Comparison of ENCODE assay signal across 12 cellular contexts in the genomic region with DNA sequence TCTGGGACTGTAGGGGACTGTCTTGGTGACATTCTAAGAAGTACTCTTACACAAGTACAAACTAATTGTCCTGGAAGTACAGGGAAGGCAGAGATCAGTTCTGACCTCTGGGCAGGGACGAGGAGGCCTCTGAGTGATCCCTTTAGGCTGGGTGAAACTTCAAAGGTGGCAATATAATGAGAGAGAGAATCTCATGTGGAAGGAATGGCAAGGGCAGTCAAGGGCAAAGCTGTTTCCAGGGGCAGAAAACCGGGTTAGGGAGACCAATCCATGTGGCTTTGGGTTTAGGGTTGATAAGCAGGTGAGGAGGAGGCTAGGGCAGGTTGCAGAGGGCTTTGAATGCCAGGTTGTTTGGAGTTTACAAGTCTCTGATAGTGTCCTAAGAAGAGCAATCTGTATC. TPM values are rescaled to one million over a fixed set of nuclear protein-coding genes. Genes with fewer than 3 reads are reported as not detected.
DNase-seq lines count a peak whose midpoint lies in the region; ATAC-seq, FAIRE-seq and TF ChIP-seq lines count a peak whose summit lies in the region.
"Had no signal": no experiment of that assay in that cellular context is flagged by ENCODE, and none has a peak within 500 bp of the region (broad histone marks: within the 10 kb centered on the region; RNA-seq: fewer than 3 reads in every experiment).

No MANE protein-coding gene starts in this region.

- POLR2A ChIA-PET in CD4-positive, alpha-beta T cell (lab: Charles Lee): no interaction called here
- POLR2A ChIA-PET in H1 (lab: Charles Lee; ENCODE audit: partially characterized antibody): interaction anchor here (0.9 to 4.4 kb wide), 12 partner anchors 11 to 77 kb away, joined by 3 to 33 read pairs (median 6); partner anchors contain the start of gene TXN2

- H3K4me2 ChIP-seq in H1 (ENCODE audit: insufficient read depth in 1 of 2, low read depth in 2 of 2, low read length in 2 of 2) (peak overlapping the region; percentile 80 to 82), neural progenitor cell (peak overlapping the region; percentile 69)

- no peak for TF ChIP-seq EP300 in H1 (IDR thresholded peaks at IDR 0.05; ENCODE audit: borderline replicate concordance in 1 of 2, low read depth in 2 of 2, low read length in 2 of 2)

- intact Hi-C loops in CD4-positive, alpha-beta T cell (cut with DNase I, micrococcal nuclease): loop anchor here in 1 of 2 experiments (5.0 kb wide), 1 partner anchor 43 kb away; no protein-coding TSS in a partner anchor

- peak overlapping the region; percentile 39 for H3K4me3 Mint-ChIP-seq in CD4-positive, alpha-beta T cell
- H3K4me3 Mint-ChIP-seq in neural progenitor cell: peak overlapping the region; percentile 85

- H3K27me3 Mint-ChIP-seq in CD4-positive, alpha-beta T cell: no peaks in the 10 kb centered on the region
- H3K27me3 Mint-ChIP-seq in neural progenitor cell (ENCODE audit: insufficient read depth, low read depth): no peaks in the 10 kb centered on the region

- H2AFZ ChIP-seq in H1 (ENCODE audit: low read length) (no peak overlapping the region), neural progenitor cell (replicated peaks) (no peak overlapping the region)

- H3K27me3 ChIP-seq in CD4-positive, alpha-beta T cell (ENCODE audit: control insufficient read depth, insufficient read depth, low read length): no peaks in the 10 kb centered on the region
- H3K27me3 ChIP-seq in HUES48 (ENCODE audit: control insufficient read depth, insufficient read depth, low read length): no peaks in the 10 kb centered on the region
- no peaks in the 10 kb centered on the region for H3K27me3 ChIP-seq in H1 (replicated peaks in 1 of 4; ENCODE audit: control insufficient read depth in 3 of 4, extremely low read depth in 1 of 4, insufficient read depth in 3 of 4, low read length in 3 of 4)
- H3K27me3 ChIP-seq in neural progenitor cell: no peaks in the 10 kb centered on the region

- TF ChIP-seq CTCF in CD4-positive, alpha-beta T cell (IDR thresholded peaks at IDR 0.05): no peak
- TF ChIP-seq CTCF in H1 (IDR thresholded peaks at IDR 0.05; ENCODE audit: control extremely low read depth in 1 of 3, insufficient read depth in 1 of 3, low read depth in 1 of 3, low read length in 3 of 3) (no peak), neural progenitor cell (IDR thresholded peaks at IDR 0.05) (no peak)

- no peak overlapping the region for H2BK5ac ChIP-seq in H1 (ENCODE audit: low read depth, low read length)

- no peak overlapping the region for H3K23ac ChIP-seq in H1 (ENCODE audit: insufficient read length)

- H3K4me1 Mint-ChIP-seq in CD4-positive, alpha-beta T cell (ENCODE audit: low read depth): peaks cover 73% of the 10 kb centered on the region
- peaks cover 15% of the 10 kb centered on the region for H3K4me1 Mint-ChIP-seq in neural progenitor cell

- no peak for TF ChIP-seq POLR2A in H1 (IDR thresholded peaks at IDR 0.05; ENCODE audit: control extremely low read depth in 1 of 2, low read depth in 2 of 2, low read length in 2 of 2)

- CTCF ChIA-PET in CD4-positive, alpha-beta T cell (lab: Charles Lee): interaction anchor here (1.0 kb wide), 1 partner anchor 20 kb away, joined by 4 read pairs; the partner anchor contains the start of gene MYH9
- CTCF ChIA-PET in H1 (lab: Charles Lee; ENCODE audit: partially characterized antibody): interaction anchor here (0.6 to 1.2 kb wide), 2 partner anchors 53 to 81 kb away, joined by 3 to 4 read pairs; no protein-coding TSS in a partner anchor

- H3K27ac Mint-ChIP-seq in CD4-positive, alpha-beta T cell: peak overlapping the region; percentile 74
- H3K27ac Mint-ChIP-seq in neural progenitor cell: no peak overlapping the region

- no peak overlapping the region for H2BK120ac ChIP-seq in H1 (replicated peaks; ENCODE audit: low read depth, low read length)

- H3K27ac ChIP-seq in CD4-positive, alpha-beta T cell (ENCODE audit: low read depth, low read length): no peak overlapping the region
- H3K27ac ChIP-seq in HUES48 (ENCODE audit: low read depth, low read length): no peak overlapping the region
- H3K27ac ChIP-seq in H1 (ENCODE audit: low read depth, low read length): no peak overlapping the region
- H3K27ac ChIP-seq in neural progenitor cell: no peak overlapping the region

- peak overlapping the region; percentile 81; the same call in 1 of the 2 replicates for H2BK15ac ChIP-seq in H1 (ENCODE audit: low read length)

- ATAC-seq in CD4-positive, alpha-beta T cell (ENCODE audit: poor library complexity): no peak
- ATAC-seq in HG03097 (IDR thresholded peaks at IDR 0.05; ENCODE audit: low FRiP score, unreplicated experiment): no peak
- no peak for ATAC-seq in HG03342 (IDR thresholded peaks at IDR 0.05; ENCODE audit: unreplicated experiment)

- H3K9ac ChIP-seq in HUES48 (ENCODE audit: low read depth, low read length) (no peak overlapping the region; the same call in 1 of the 2 replicates), H1 (replicated peaks in 1 of 4; ENCODE audit: extremely low read depth in 1 of 4, low read depth in 3 of 4, low read length in 3 of 4) (peak overlapping the region in 1 of 4 experiments; percentile 66; a peak in 3 of 7 replicates), neural progenitor cell (no peak overlapping the region)

- H3K9me3 Mint-ChIP-seq in CD4-positive, alpha-beta T cell: no peaks in the 10 kb centered on the region
- no peaks in the 10 kb centered on the region for H3K9me3 Mint-ChIP-seq in neural progenitor cell

- 88% methylated on average over 2 of the region's 2 CpGs; no CpG with 5 or more reads in 1 of the 2 experiments for WGBS in H1 (ENCODE audit: extremely low coverage in 1 of 2, insufficient coverage in 1 of 2, insufficient read length in 1 of 2, insufficient replicate concordance in 2 of 2, low coverage in 1 of 2, low lambda C conversion rate in 2 of 2, missing lambda C conversion rate in 1 of 2), 2 experiments

- peak overlapping the region; percentile 93 for H2AK5ac ChIP-seq in H1 (ENCODE audit: low read depth, low read length)

- FAIRE-seq in H1 (lab: Jason Lieb, UNC): no peak
- FAIRE-seq: endometrium had no signal

- H3K36me3 ChIP-seq in HUES48 (ENCODE audit: control insufficient read depth, insufficient read depth, low read length) (no peaks in the 10 kb centered on the region), H1 (ENCODE audit: control insufficient read depth in 2 of 4, insufficient read depth in 4 of 4, low read length in 3 of 4) (no peaks in the 10 kb centered on the region), neural progenitor cell (no peaks in the 10 kb centered on the region)

- no peak overlapping the region for H4K5ac ChIP-seq in H1 (ENCODE audit: insufficient read length, low read depth, low read length)

- no peak overlapping the region for H3K14ac ChIP-seq in H1 (ENCODE audit: insufficient read length)

- H2BK12ac ChIP-seq in H1 (ENCODE audit: low read depth, low read length): peak overlapping the region; percentile 94

- H3K4me3 ChIP-seq in HUES48 (ENCODE audit: low read depth, low read length) (peak overlapping the region; percentile 54; the same call in 1 of the 2 replicates), H1 (ENCODE audit: extremely low read depth in 1 of 4, insufficient read depth in 2 of 4, low read depth in 3 of 4, low read length in 4 of 4) (peak overlapping the region in 3 of 4 experiments; percentile 24 to 63 (median 42); a peak in 4 of 8 replicates), neural progenitor cell (no peak overlapping the region)

- no peaks in the 10 kb centered on the region for H3K79me1 ChIP-seq in H1 (ENCODE audit: low read depth, low read length)

- peak overlapping the region; percentile 80; the same call in 1 of the 2 replicates for H2BK20ac ChIP-seq in H1 (ENCODE audit: low read length)

- no peak overlapping the region for H4K8ac ChIP-seq in H1 (ENCODE audit: extremely low read depth, insufficient read depth, low read length)

- H3K9me3 ChIP-seq in CD4-positive, alpha-beta T cell (ENCODE audit: control insufficient read depth, low read length): no peaks in the 10 kb centered on the region
- H3K9me3 ChIP-seq in HUES48 (ENCODE audit: control insufficient read depth, insufficient read depth, low read length): no peaks in the 10 kb centered on the region
- H3K9me3 ChIP-seq in H1 (ENCODE audit: insufficient read depth in 2 of 2, low read depth in 1 of 2, low read length in 1 of 2): no peaks in the 10 kb centered on the region
- no peaks in the 10 kb centered on the region for H3K9me3 ChIP-seq in neural progenitor cell (ENCODE audit: low read depth)

- no peak overlapping the region for H4K91ac ChIP-seq in H1 (replicated peaks; ENCODE audit: insufficient read length, low read length)

- H3F3A ChIP-seq in neural progenitor cell (ENCODE audit: low read depth): peaks cover 29% of the 10 kb centered on the region

- H3K4me1 ChIP-seq in HUES48 (ENCODE audit: control insufficient read depth, insufficient read depth, low read length) (peaks cover 12% of the 10 kb centered on the region), H1 (replicated peaks in 1 of 4; ENCODE audit: control insufficient read depth in 3 of 4, insufficient read depth in 4 of 4, low read length in 3 of 4) (peaks cover 0 to 9% (median 7%) of the 10 kb centered on the region in 4 experiments; a peak in 5 of 7 replicates), neural progenitor cell (peaks cover 5% of the 10 kb centered on the region)

- H3K4ac ChIP-seq in H1 (replicated peaks; ENCODE audit: insufficient read length, low read depth, low read length): peak overlapping the region; percentile 16

- H3K79me2 ChIP-seq in H1 (ENCODE audit: control insufficient read depth in 1 of 2, insufficient read depth in 2 of 2, low read length in 2 of 2) (no peaks in the 10 kb centered on the region), neural progenitor cell (ENCODE audit: low read depth) (no peaks in the 10 kb centered on the region)

- no peaks in the 10 kb centered on the region for H4K20me1 ChIP-seq in H1 (replicated peaks in 1 of 2; ENCODE audit: control insufficient read depth in 1 of 2, insufficient read depth in 2 of 2, low read length in 2 of 2)
- no peaks in the 10 kb centered on the region for H4K20me1 ChIP-seq in neural progenitor cell (ENCODE audit: low read depth)

- H3K36me3 Mint-ChIP-seq in CD4-positive, alpha-beta T cell (ENCODE audit: low read depth): no peaks in the 10 kb centered on the region
- H3K36me3 Mint-ChIP-seq in neural progenitor cell: no peaks in the 10 kb centered on the region

- TF ChIP-seq RAD21 in H1 (IDR thresholded peaks at IDR 0.05 in 1 of 2, conservative IDR thresholded peaks at IDR 0.05 in 1 of 2; ENCODE audit: low read depth in 2 of 2, low read length in 2 of 2): no peak

- peak overlapping the region; percentile 48; the same call in 1 of the 2 replicates for H3K18ac ChIP-seq in H1 (ENCODE audit: extremely low read depth, low read length)

- no peak for DNase-seq in CD4-positive, alpha-beta T cell
- DNase-seq in H1 (ENCODE audit: low read depth in 1 of 2, low spot score in 2 of 2): no peak
- no peak for DNase-seq in neural progenitor cell (ENCODE audit: low spot score)
- DNase-seq in OCI-M2 (lab: John Stamatoyannopoulos, UW; ENCODE audit: unreplicated experiment): no peak
- no peak for DNase-seq in DMS53 (lab: John Stamatoyannopoulos, UW)
- DNase-seq: DMS153, NCI-H1694 treated with DMSO at 0.1 percent for 48 hours, PC-3 had no signal

- no peak overlapping the region for H3K56ac ChIP-seq in H1 (replicated peaks; ENCODE audit: insufficient read length, low read depth, low read length)

- peaks cover 3% of the 10 kb centered on the region; the same call in 1 of the 2 replicates for H3K23me2 ChIP-seq in H1 (ENCODE audit: low read depth, low read length)

RNA-seq across cellular contexts. Expression of gene MYH9, which starts 21.3 kb away (rescaled TPM):
- total RNA-seq in CD4-positive, alpha-beta T cell: 100 to 1,000 TPM; 901 to 925 TPM
- total RNA-seq in H1 (2021; fragmentation: NEBNext Ultra II Directional; extraction: Animal tissue kit (Norgen Biotek cat#: 25700)): 295 and 322 TPM in 2 replicates
- 24.9 and 37.2 TPM in 2 replicates for polyA plus RNA-seq in H1 (2011; rRNA removed)
- 53.6 TPM for polyA plus RNA-seq in H1 (2011; cell fraction: cytosol; rRNA removed)
- polyA plus RNA-seq in H1 (2011; cell fraction: nucleus; rRNA removed): 110 TPM
- 140 to 212 TPM (median 199 TPM) in 4 replicates for polyA plus RNA-seq in H1 (2012, experiment 1 of 2)
- polyA plus RNA-seq in H1 (2012, experiment 2 of 2): 59.9 TPM
- polyA plus RNA-seq in H1 (2013, experiment 1 of 2): 89.1 TPM
- polyA plus RNA-seq in H1 (2013, experiment 2 of 2): 76.1 TPM
- 273 and 366 TPM in 2 replicates for polyA minus RNA-seq in H1 (2011; rRNA and poly(A)+ RNA removed)
- polyA minus RNA-seq in H1 (2011; cell fraction: cytosol; rRNA and poly(A)+ RNA removed): 92.9 TPM
- polyA minus RNA-seq in H1 (2011; cell fraction: nucleus; rRNA and poly(A)+ RNA removed): 95.2 TPM
- total RNA-seq in neural progenitor cell (ENCODE audit: low replicate concordance): 77.2 and 189 TPM in 2 replicates
